9 cellular contexts compared by ENCODE assay signal in the genomic region with DNA sequence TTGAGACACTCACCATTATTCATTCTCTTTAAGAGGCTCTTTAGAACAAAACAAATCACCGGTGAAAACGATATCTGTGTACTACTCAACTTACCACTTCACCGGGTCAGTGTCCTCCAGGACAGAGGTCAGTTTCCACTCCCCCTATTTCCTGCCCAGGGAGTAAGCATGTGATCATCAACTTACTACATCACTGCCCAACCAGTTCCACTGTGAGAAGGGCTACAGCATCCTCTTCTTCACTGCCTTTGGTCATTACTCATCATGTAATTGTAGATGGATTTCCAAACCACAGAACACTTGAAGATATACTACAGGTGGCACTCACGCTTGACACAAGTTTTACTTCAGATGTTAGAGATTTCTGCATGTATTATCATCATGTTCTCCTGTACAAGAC. TPM values are rescaled to one million over a fixed set of nuclear protein-coding genes. Genes with fewer than 3 reads are reported as not detected.
DNase-seq lines count a peak whose midpoint lies in the region; ATAC-seq, FAIRE-seq and TF ChIP-seq lines count a peak whose summit lies in the region.
"Had no signal": no experiment of that assay in that cellular context is flagged by ENCODE, and none has a peak within 500 bp of the region (broad histone marks: within the 10 kb centered on the region; RNA-seq: fewer than 3 reads in every experiment).

No MANE protein-coding gene starts in this region.

- peak; percentile 90 for FAIRE-seq in bronchial epithelial cell (lab: Jason Lieb, UNC)
- FAIRE-seq: A549 had no signal

- TF ChIP-seq CTCF in bronchial epithelial cell (IDR thresholded peaks at IDR 0.05; ENCODE audit: insufficient read depth, low read length, severe bottlenecking): no peak
- TF ChIP-seq CTCF in nephron progenitor cell (IDR thresholded peaks at IDR 0.05): no peak

- peak overlapping the region; percentile 99 for H3K27ac Mint-ChIP-seq in nephron progenitor cell

- H3K27me3 ChIP-seq in bronchial epithelial cell (ENCODE audit: control insufficient read depth, insufficient read depth, low read length): no peaks in the 10 kb centered on the region

- peaks cover 40% of the 10 kb centered on the region for H3K36me3 Mint-ChIP-seq in nephron progenitor cell (ENCODE audit: low read depth)

- no peaks in the 10 kb centered on the region for H3K9me3 Mint-ChIP-seq in nephron progenitor cell

- peaks cover 10% of the 10 kb centered on the region for H3K27me3 Mint-ChIP-seq in nephron progenitor cell (ENCODE audit: low read depth, poor library complexity)

- ATAC-seq in HG03460 (IDR thresholded peaks at IDR 0.05; ENCODE audit: unreplicated experiment): peak; percentile 45
- ATAC-seq: A549 had no signal

- no peaks in the 10 kb centered on the region for H3K36me3 ChIP-seq in bronchial epithelial cell (ENCODE audit: control insufficient read depth, insufficient read depth, low read length)

- H3K4me1 Mint-ChIP-seq in nephron progenitor cell: peaks cover 95% of the 10 kb centered on the region

- H3K4me3 Mint-ChIP-seq in nephron progenitor cell: peak overlapping the region; percentile 60

- peak; percentile 26 to 55 for DNase-seq in NCI-H187 (lab: John Stamatoyannopoulos, UW)
- no peak for DNase-seq in NCI-H187 treated with DMSO at 0.1 percent for 48 hours (lab: John Stamatoyannopoulos, UW)
- peak; percentile 97 for DNase-seq in bronchial epithelial cell (ENCODE audit: low read depth)
- peak; percentile 48 for DNase-seq in nephron progenitor cell
- no peak for DNase-seq in HT-29 (ENCODE audit: low spot score)
- DNase-seq in NCI-H748 (lab: John Stamatoyannopoulos, UW; ENCODE audit: unreplicated experiment): no peak
- DNase-seq in activated CD8-positive, alpha-beta memory T cell treated with anti-CD3 and anti-CD28 coated beads for 24 hours: no peak

- no peak overlapping the region for H3K4me3 ChIP-seq in bronchial epithelial cell (ENCODE audit: low read depth, low read length)
- H3K4me3 ChIP-seq: A549 had no signal

RNA-seq across cellular contexts. Expression of a gene that starts 5.7 kb away (rescaled TPM):
- total RNA-seq in bronchial epithelial cell: 5.8 and 8.8 TPM in 2 replicates
- 2.9 and 3.0 TPM in 2 replicates for total RNA-seq in HT-29 (2014; rRNA removed; shearing (Covaris generic))

Comparison
In these comparisons a context has a peak if more than half of its experiments do, and no peak if none do; other contexts are left out.
1. DNase-seq: peak in NCI-H187 (2 of 2), bronchial epithelial cell (single experiment) and nephron progenitor cell (single experiment); none in NCI-H187 treated with DMSO at 0.1 percent for 48 hours (single experiment), HT-29 (single experiment), NCI-H748 (single experiment) and activated CD8-positive, alpha-beta memory T cell treated with anti-CD3 and anti-CD28 coated beads for 24 hours (single experiment).